18 cellular contexts compared by ENCODE assay signal in the genomic region with DNA sequence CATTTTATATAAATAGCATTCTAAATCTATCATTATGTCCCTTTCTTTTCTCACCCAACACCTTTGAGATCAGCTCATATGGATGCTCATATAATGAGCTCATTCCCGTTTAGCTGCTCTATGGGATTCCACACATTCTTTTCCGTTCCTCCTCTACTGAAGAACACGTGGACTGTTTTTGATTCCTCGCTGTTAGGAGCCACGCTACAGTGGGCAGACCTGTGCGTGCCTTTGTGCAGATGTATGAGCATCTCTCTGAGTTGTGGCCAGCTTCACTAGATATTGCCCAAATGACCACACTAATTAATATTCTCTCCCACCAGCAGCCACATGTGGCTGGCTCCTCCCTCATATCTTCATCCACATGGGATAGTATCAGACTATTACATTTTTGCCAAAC. TPM values are rescaled to one million over a fixed set of nuclear protein-coding genes. Genes with fewer than 3 reads are reported as not detected.
DNase-seq lines count a peak whose midpoint lies in the region; ATAC-seq, FAIRE-seq and TF ChIP-seq lines count a peak whose summit lies in the region.
"Had no signal": no experiment of that assay in that cellular context is flagged by ENCODE, and none has a peak within 500 bp of the region (broad histone marks: within the 10 kb centered on the region; RNA-seq: fewer than 3 reads in every experiment).

No MANE protein-coding gene starts in this region.

- ATAC-seq in GM23338 (no peak), lower lobe of right lung (peak; percentile 27 to 51), HG02759 (IDR thresholded peaks at IDR 0.05; ENCODE audit: unreplicated experiment) (no peak), gastrocnemius medialis (no peak)

- H3K27ac Mint-ChIP-seq in GM23338 (no peak overlapping the region), astrocyte (ENCODE audit: unreplicated experiment) (peak overlapping the region; percentile 43), chondrocyte (ENCODE audit: unreplicated experiment) (no peak overlapping the region)
- H3K27ac Mint-ChIP-seq: activated T-helper 1 cell treated with anti-CD3 and anti-CD28 coated beads, Interleukin-12 subunit alpha, Interleukin-12 subunit beta, Interleukin-2, Interleukin-4 antibody, amounts not matched to agents 30 ng/mL and 10 ng/mL and 1 ng/mL, durations not matched to agents 14 hours and 24 hours and 36 hours; stimulated activated naive CD8-positive, alpha-beta T cell treated with anti-CD3 and anti-CD28 coated beads, Interleukin-15, Interleukin-2, amounts not matched to agents 100 ng/mL and 50 ng/mL, for 24 hours had no signal

- H3K27ac ChIP-seq in GM23338 (ENCODE audit: low read depth) (no peak overlapping the region), astrocyte (ENCODE audit: low read depth, low read length) (no peak overlapping the region), lower lobe of right lung (no peak overlapping the region), gastrocnemius medialis (no peak overlapping the region)

- no peaks in the 10 kb centered on the region for H3K9me2 ChIP-seq in GM23338 (ENCODE audit: insufficient read depth)

- H3K79me2 ChIP-seq in GM23338 (replicated peaks; ENCODE audit: insufficient read depth) (no peaks in the 10 kb centered on the region), astrocyte (ENCODE audit: insufficient read depth, low read length) (no peaks in the 10 kb centered on the region)

- TF ChIP-seq CTCF in GM23338 (conservative IDR thresholded peaks at IDR 0.05; ENCODE audit: low read depth in 2 of 2) (no peak), astrocyte (IDR thresholded peaks at IDR 0.05; ENCODE audit: insufficient read depth, low read depth, low read length) (no peak), lower lobe of right lung (IDR thresholded peaks at IDR 0.05) (no peak), chondrocyte (IDR thresholded peaks at IDR 0.05) (no peak), gastrocnemius medialis (IDR thresholded peaks at IDR 0.05 in 4 of 5, conservative IDR thresholded peaks at IDR 0.05 in 1 of 5) (no peak)

- H3K9ac ChIP-seq in astrocyte (ENCODE audit: low read length), result no peak overlapping the region

- H3K4me2 ChIP-seq in GM23338, result no peak overlapping the region
- H3K4me2 ChIP-seq in astrocyte (ENCODE audit: low read length), result peak overlapping the region; percentile 19

- peaks cover 4% of the 10 kb centered on the region for H3K27me3 Mint-ChIP-seq in GM23338 (ENCODE audit: insufficient read depth, low read depth, poor library complexity)
- H3K27me3 Mint-ChIP-seq in astrocyte (ENCODE audit: low read depth, unreplicated experiment), result peaks cover 4% of the 10 kb centered on the region
- peaks cover 7% of the 10 kb centered on the region for H3K27me3 Mint-ChIP-seq in chondrocyte (ENCODE audit: low read depth)
- H3K27me3 Mint-ChIP-seq: stimulated activated naive CD8-positive, alpha-beta T cell treated with anti-CD3 and anti-CD28 coated beads, Interleukin-15, Interleukin-2, amounts not matched to agents 100 ng/mL and 50 ng/mL, for 24 hours had no signal

- H3K4me3 Mint-ChIP-seq in GM23338, result no peak overlapping the region
- H3K4me3 Mint-ChIP-seq in astrocyte (ENCODE audit: unreplicated experiment), result no peak overlapping the region
- no peak overlapping the region for H3K4me3 Mint-ChIP-seq in chondrocyte (ENCODE audit: unreplicated experiment)
- H3K4me3 Mint-ChIP-seq: activated T-helper 1 cell treated with anti-CD3 and anti-CD28 coated beads, Interleukin-12 subunit alpha, Interleukin-12 subunit beta, Interleukin-2, Interleukin-4 antibody, amounts not matched to agents 30 ng/mL and 10 ng/mL and 1 ng/mL, durations not matched to agents 14 hours and 24 hours and 36 hours; stimulated activated naive CD8-positive, alpha-beta T cell treated with anti-CD3 and anti-CD28 coated beads, Interleukin-15, Interleukin-2, amounts not matched to agents 100 ng/mL and 50 ng/mL, for 24 hours had no signal

- H4K20me1 ChIP-seq in GM23338 (replicated peaks; ENCODE audit: insufficient read depth) (no peaks in the 10 kb centered on the region), astrocyte (ENCODE audit: insufficient read depth, low read length) (no peaks in the 10 kb centered on the region)

- in situ Hi-C loops in gastrocnemius medialis (cut with MboI; ENCODE audit: low sequenced_read_pairs in 4 of 4), result loop anchor here in 2 of 4 donors (10.0 to 25.0 kb wide), 3 partner anchors 63 to 659 kb away; no protein-coding TSS in a partner anchor

- no peaks in the 10 kb centered on the region for H3F3A ChIP-seq in GM23338 (replicated peaks; ENCODE audit: low read depth)

- H3K36me3 ChIP-seq in GM23338 (ENCODE audit: insufficient read depth) (no peaks in the 10 kb centered on the region), astrocyte (ENCODE audit: insufficient read depth, low read length) (no peaks in the 10 kb centered on the region), lower lobe of right lung (no peaks in the 10 kb centered on the region), gastrocnemius medialis (no peaks in the 10 kb centered on the region)

- no peaks in the 10 kb centered on the region for H3K4me1 ChIP-seq in GM23338 (ENCODE audit: insufficient read depth)
- H3K4me1 ChIP-seq in astrocyte (ENCODE audit: insufficient read depth, low read length), result peaks cover 5% of the 10 kb centered on the region
- H3K4me1 ChIP-seq in lower lobe of right lung, result no peaks in the 10 kb centered on the region
- no peaks in the 10 kb centered on the region for H3K4me1 ChIP-seq in gastrocnemius medialis

- H3K4me1 Mint-ChIP-seq in GM23338 (peaks cover 6% of the 10 kb centered on the region; the same call in 2 of the 3 replicates), astrocyte (ENCODE audit: low read depth, unreplicated experiment) (peaks cover 23% of the 10 kb centered on the region), chondrocyte (ENCODE audit: low read depth) (peaks cover 25% of the 10 kb centered on the region)

- H3K9me3 Mint-ChIP-seq in GM23338, result no peaks in the 10 kb centered on the region; the same call in 2 of the 3 replicates
- peaks cover 2% of the 10 kb centered on the region for H3K9me3 Mint-ChIP-seq in astrocyte (ENCODE audit: unreplicated experiment)
- no peaks in the 10 kb centered on the region for H3K9me3 Mint-ChIP-seq in chondrocyte (ENCODE audit: low read depth)
- H3K9me3 Mint-ChIP-seq: activated T-helper 1 cell treated with anti-CD3 and anti-CD28 coated beads, Interleukin-12 subunit alpha, Interleukin-12 subunit beta, Interleukin-2, Interleukin-4 antibody, amounts not matched to agents 30 ng/mL and 10 ng/mL and 1 ng/mL, durations not matched to agents 14 hours and 24 hours and 36 hours; stimulated activated naive CD8-positive, alpha-beta T cell treated with anti-CD3 and anti-CD28 coated beads, Interleukin-15, Interleukin-2, amounts not matched to agents 100 ng/mL and 50 ng/mL, for 24 hours had no signal

- H3K36me3 Mint-ChIP-seq in GM23338 (ENCODE audit: low read depth), result no peaks in the 10 kb centered on the region
- H3K36me3 Mint-ChIP-seq in astrocyte (ENCODE audit: low read depth, unreplicated experiment), result no peaks in the 10 kb centered on the region
- no peaks in the 10 kb centered on the region for H3K36me3 Mint-ChIP-seq in chondrocyte (ENCODE audit: low read depth)

- H3K27me3 ChIP-seq in GM23338 (ENCODE audit: insufficient read depth) (no peaks in the 10 kb centered on the region), astrocyte (ENCODE audit: insufficient read depth, low read length) (peaks cover 4% of the 10 kb centered on the region), lower lobe of right lung (ENCODE audit: low read depth) (no peaks in the 10 kb centered on the region), gastrocnemius medialis (peaks cover 0 to 4% (median 0%) of the 10 kb centered on the region in 3 donors)

- FAIRE-seq in astrocyte (lab: Jason Lieb, UNC), result peak; percentile 60

- H3K4me3 ChIP-seq in GM23338, result no peak overlapping the region
- no peak overlapping the region for H3K4me3 ChIP-seq in astrocyte (ENCODE audit: insufficient read depth, low read depth, low read length)
- no peak overlapping the region for H3K4me3 ChIP-seq in lower lobe of right lung
- no peak overlapping the region for H3K4me3 ChIP-seq in gastrocnemius medialis
- H3K4me3 ChIP-seq: skin epidermis had no signal

- H3K9me3 ChIP-seq in astrocyte (ENCODE audit: insufficient read depth, low read depth, low read length) (no peaks in the 10 kb centered on the region), lower lobe of right lung (no peaks in the 10 kb centered on the region), gastrocnemius medialis (no peaks in the 10 kb centered on the region)

- no peak for TF ChIP-seq POLR2A in gastrocnemius medialis (IDR thresholded peaks at IDR 0.05)

- DNase-seq in AG20443 (ENCODE audit: low spot score) (peak; percentile 74), GM23338 (ENCODE audit: low spot score) (peak; percentile 40), astrocyte (ENCODE audit: low read depth) (peak; percentile 82), lower lobe of right lung (no peak), chondrocyte (ENCODE audit: low spot score) (no peak), D341Med (ENCODE audit: low spot score) (no peak), gastrocnemius medialis (no peak)
- DNase-seq: activated CD4-positive, alpha-beta T cell treated with anti-CD3 and anti-CD28 coated beads, Interleukin-2, amount 50 U/mL, for 4 hours; amygdala; DMS53; NCI-H2171; NK-92 treated with Interleukin-12 subunit alpha and Interleukin-12 subunit beta, amount 100 ng/mL, for 24 hours; nucleus accumbens had no signal

- intact Hi-C loops in lower lobe of right lung (cut with DNase I), result no loop called here
- intact Hi-C loops in gastrocnemius medialis (cut with DNase I; ENCODE audit: low total_unique reads), result no loop called here

- H2AFZ ChIP-seq in GM23338 (no peak overlapping the region), astrocyte (ENCODE audit: low read depth, low read length) (peak overlapping the region; percentile 5)

RNA-seq across cellular contexts. Expression of a gene that starts 6.0 kb away (rescaled TPM):
- total RNA-seq in GM23338 (2014; rRNA removed; shearing (Covaris generic)), result not detected in 2 replicates
- polyA plus RNA-seq in GM23338 (2016; fragmentation: Nextera tagmentation; extraction: Ambion mirVana), result 0.16 and 0.24 TPM in 2 replicates
- total RNA-seq in astrocyte, result not detected in 2 replicates
- total RNA-seq in lower lobe of right lung, result 0.27 TPM
- total RNA-seq in chondrocyte, result not detected in 3 replicates
- not detected for total RNA-seq in gastrocnemius medialis
- total RNA-seq: activated T-helper 1 cell treated with anti-CD3 and anti-CD28 coated beads, Interleukin-12 subunit alpha, Interleukin-12 subunit beta, Interleukin-2, Interleukin-4 antibody, amounts not matched to agents 30 ng/mL and 10 ng/mL and 1 ng/mL, durations not matched to agents 14 hours and 24 hours and 36 hours; fibroblast of lung had no signal
- polyA plus RNA-seq: fibroblast of lung had no signal

Comparison
In these comparisons a context has a peak if more than half of its experiments do, and no peak if none do; other contexts are left out.
1. DNase-seq: peak in AG20443 (single experiment), GM23338 (single experiment) and astrocyte (single experiment); none in lower lobe of right lung (single experiment), chondrocyte (single experiment), D341Med (single experiment) and gastrocnemius medialis (0 of 2).
2. ATAC-seq: peak in lower lobe of right lung (2 of 2); none in GM23338 (single experiment), HG02759 (single experiment) and gastrocnemius medialis (0 of 2).